Comparison of ENCODE assay signal across 8 cellular contexts in the genomic region with DNA sequence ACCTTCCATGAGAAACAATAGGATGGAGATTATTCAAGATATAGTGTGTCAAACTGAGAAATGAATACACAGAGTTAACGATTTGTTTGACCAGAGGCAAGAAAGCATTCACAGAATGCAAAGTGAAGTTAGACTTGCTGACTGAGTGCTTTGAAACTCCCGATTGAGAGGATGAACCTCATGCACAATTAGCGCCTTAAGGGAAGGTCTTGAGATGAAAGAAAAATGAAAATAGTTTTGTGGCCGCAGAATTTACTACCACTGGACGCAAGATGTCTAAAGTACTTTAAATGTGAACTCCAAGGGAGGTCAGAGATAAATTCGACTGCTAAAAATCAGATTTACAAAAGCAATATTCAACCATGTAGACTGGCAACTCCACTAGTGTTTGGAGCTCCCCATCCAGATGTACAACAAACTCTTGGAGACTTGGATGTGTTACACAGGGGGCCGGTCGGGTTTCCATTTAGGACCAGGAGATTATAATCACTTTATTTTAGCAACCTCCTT. TPM values are rescaled to one million over a fixed set of nuclear protein-coding genes. Genes with fewer than 3 reads are reported as not detected.
DNase-seq lines count a peak whose midpoint lies in the region; ATAC-seq and TF ChIP-seq lines count a peak whose summit lies in the region.

No MANE protein-coding gene starts in this region.

- H3K4me2 ChIP-seq in GM23248 (ENCODE audit: unreplicated experiment) (peak overlapping the region; percentile 93), fibroblast of lung (ENCODE audit: extremely low read depth, insufficient read depth, low read length) (peak overlapping the region; percentile 82)

- H3K9ac ChIP-seq in GM23248 (peak overlapping the region; percentile 63), fibroblast of lung (ENCODE audit: insufficient read depth, low read length) (peak overlapping the region; percentile 35)

- TF ChIP-seq CTCF in fibroblast of lung (conservative IDR thresholded peaks at IDR 0.05 in 1 of 2, IDR thresholded peaks at IDR 0.05 in 1 of 2; ENCODE audit: low read depth in 1 of 2, low read length in 2 of 2) = no peak

- DNase-seq in GM23248 (no peak), SJSA1 (ENCODE audit: low read depth in 1 of 2, low spot score in 2 of 2) (peak in 1 of 2 experiments; percentile 2), fibroblast of lung (ENCODE audit: low read depth in 2 of 2) (no peak), skeletal muscle cell (ENCODE audit: low read depth) (no peak), activated gamma-delta T cell (lab: John Stamatoyannopoulos, UW) (no peak), GOT3 (lab: John Stamatoyannopoulos, UW) (no peak)

- H4K20me1 ChIP-seq in GM23248 (ENCODE audit: insufficient read depth) (no peaks in the 10 kb centered on the region), fibroblast of lung (ENCODE audit: control insufficient read depth, extremely low read depth, insufficient read depth, low read length) (no peaks in the 10 kb centered on the region)

- 41 to 44% methylated on average over 8 of the region's 8 CpGs for WGBS in GM23248 (ENCODE audit: low coverage in 1 of 2, low lambda C conversion rate in 2 of 2, missing lambda C conversion rate in 2 of 2), 2 experiments

- no peak for ATAC-seq in HG02938 (IDR thresholded peaks at IDR 0.05; ENCODE audit: unreplicated experiment)
- no peak for ATAC-seq in HG02885 (IDR thresholded peaks at IDR 0.05; ENCODE audit: poor library complexity, unreplicated experiment)

- H3K9me3 ChIP-seq in GM23248 (ENCODE audit: low read depth) = no peaks in the 10 kb centered on the region
- H3K9me3 ChIP-seq in SJSA1 (replicated peaks) = no peaks in the 10 kb centered on the region
- H3K9me3 ChIP-seq in fibroblast of lung (ENCODE audit: control insufficient read depth, insufficient read depth, low read depth, low read length) = no peaks in the 10 kb centered on the region

- H3K4me1 ChIP-seq in GM23248 (ENCODE audit: insufficient read depth) (peaks cover 35% of the 10 kb centered on the region), SJSA1 (replicated peaks) (peaks cover 8% of the 10 kb centered on the region), fibroblast of lung (ENCODE audit: control insufficient read depth, extremely low read depth, insufficient read depth, low read length) (no peaks in the 10 kb centered on the region)

- in situ Hi-C loops in GM23248 (cut with MboI) = no loop called here

- H2AFZ ChIP-seq in GM23248 (peak overlapping the region; percentile 95), fibroblast of lung (ENCODE audit: low read length) (peak overlapping the region; percentile 60)

- peak overlapping the region; percentile 81 for H3K4me3 ChIP-seq in GM23248
- H3K4me3 ChIP-seq in SJSA1 = peak overlapping the region; percentile 59
- peak overlapping the region; percentile 48 to 87 (median 63) for H3K4me3 ChIP-seq in fibroblast of lung (replicated peaks in 1 of 4; ENCODE audit: control extremely low read depth in 1 of 4, insufficient read depth in 1 of 4, low read depth in 3 of 4, low read length in 4 of 4)
- H3K4me3 ChIP-seq in skeletal muscle cell (ENCODE audit: low read depth, low read length) = peak overlapping the region; percentile 84

- peaks cover 16% of the 10 kb centered on the region for H3F3A ChIP-seq in GM23248 (ENCODE audit: insufficient read depth)

- H3K27ac ChIP-seq in GM23248 = peak overlapping the region; percentile 58
- H3K27ac ChIP-seq in SJSA1 = peak overlapping the region; percentile 45
- peak overlapping the region; percentile 76 for H3K27ac ChIP-seq in fibroblast of lung (ENCODE audit: insufficient read depth, low read length)

- H3K79me2 ChIP-seq in GM23248 (ENCODE audit: insufficient read depth) (peaks cover 35% of the 10 kb centered on the region), fibroblast of lung (ENCODE audit: control insufficient read depth, insufficient read depth, low read length) (peaks cover 27% of the 10 kb centered on the region)

- no peaks in the 10 kb centered on the region; the same call in 1 of the 2 replicates for H3K9me2 ChIP-seq in GM23248 (ENCODE audit: insufficient read depth)

- H3K36me3 ChIP-seq in GM23248 (ENCODE audit: low read depth) (peaks cover 10% of the 10 kb centered on the region; the same call in 1 of the 2 replicates), SJSA1 (peaks cover 26% of the 10 kb centered on the region), fibroblast of lung (ENCODE audit: control insufficient read depth, insufficient read depth, low read length) (no peaks in the 10 kb centered on the region)

- H3K27me3 ChIP-seq in GM23248 (replicated peaks; ENCODE audit: insufficient read depth) (no peaks in the 10 kb centered on the region), SJSA1 (replicated peaks) (no peaks in the 10 kb centered on the region), fibroblast of lung (ENCODE audit: control insufficient read depth, insufficient read depth, low read length) (no peaks in the 10 kb centered on the region)

RNA-seq across cellular contexts. Expression of a gene that starts 0.7 kb away (rescaled TPM):
- 18.2 and 20.4 TPM in 2 replicates for total RNA-seq in GM23248 (2014; rRNA removed; shearing (Covaris generic))
- polyA plus RNA-seq in GM23248 (2016; fragmentation: Nextera tagmentation; extraction: Ambion mirVana) (17.0 and 20.5 TPM in 2 replicates), fibroblast of lung (41.7 and 43.6 TPM in 2 replicates)
- 15.3 and 19.9 TPM in 2 replicates for total RNA-seq in SJSA1 (2014; rRNA removed; shearing (Covaris generic))
- 16.2 and 22.5 TPM in 2 replicates for total RNA-seq in fibroblast of lung
- polyA plus RNA-seq in fibroblast of lung (2012) = 13.2 and 15.7 TPM in 2 replicates
- polyA minus RNA-seq in fibroblast of lung (ENCODE audit: low replicate concordance) = 6.5 and 9.0 TPM in 2 replicates

RNA-seq across cellular contexts. Expression of a gene that starts 21.6 kb away (rescaled TPM):
- total RNA-seq in GM23248 (2014; rRNA removed; shearing (Covaris generic)) = 12.1 and 16.9 TPM in 2 replicates
- polyA plus RNA-seq in GM23248 (2016; fragmentation: Nextera tagmentation; extraction: Ambion mirVana) = 15.9 and 16.6 TPM in 2 replicates
- 12.5 and 29.3 TPM in 2 replicates for total RNA-seq in SJSA1 (2014; rRNA removed; shearing (Covaris generic))
- 13.4 and 14.1 TPM in 2 replicates for total RNA-seq in fibroblast of lung
- 12.4 and 14.9 TPM in 2 replicates for polyA plus RNA-seq in fibroblast of lung
- 8.1 and 8.9 TPM in 2 replicates for polyA plus RNA-seq in fibroblast of lung (2012)
- polyA minus RNA-seq in fibroblast of lung (ENCODE audit: low replicate concordance) = 1.5 TPM in 1 of 2 replicates, not detected in the other

RNA-seq across cellular contexts. Expression of a gene that starts 33.2 kb away (rescaled TPM):
- 16.1 and 18.8 TPM in 2 replicates for total RNA-seq in GM23248 (2014; rRNA removed; shearing (Covaris generic))
- polyA plus RNA-seq in GM23248 (2016; fragmentation: Nextera tagmentation; extraction: Ambion mirVana) (20.5 and 22.4 TPM in 2 replicates), fibroblast of lung (35.7 and 50.6 TPM in 2 replicates)
- total RNA-seq in SJSA1 (2014; rRNA removed; shearing (Covaris generic)) = 42.7 and 48.7 TPM in 2 replicates
- 32.4 and 56.3 TPM in 2 replicates for total RNA-seq in fibroblast of lung
- polyA plus RNA-seq in fibroblast of lung (2012) = 30.0 and 49.4 TPM in 2 replicates
- polyA minus RNA-seq in fibroblast of lung (ENCODE audit: low replicate concordance) = 6.1 and 7.0 TPM in 2 replicates
